In genomic region chr19:49657493-49658138, GRCh38 we compare ENCODE assay signal across 16 cellular contexts.
"Had no signal": no experiment of that assay in that cellular context is flagged by ENCODE, and none has a peak within 500 bp of the region (broad histone marks: within the 10 kb centered on the region; RNA-seq: fewer than 3 reads in every experiment).

No MANE protein-coding gene starts in this region.

- DNase-seq: activated CD4-positive, alpha-beta memory T cell treated with anti-CD3 and anti-CD28 coated beads, Interleukin-2, amount 10 ng/mL, durations not matched to agents 7 days and 5 days; activated CD8-positive, alpha-beta memory T cell treated with anti-CD3 and anti-CD28 coated beads, Interleukin-2, amount 50 U/mL, for 4 hours; activated naive CD4-positive, alpha-beta T cell treated with anti-CD3 and anti-CD28 coated beads, Interleukin-2, amount 50 U/mL, for 16 hours; anterior cingulate cortex; dorsolateral prefrontal cortex; esophagus squamous epithelium; foreskin keratinocyte; head of caudate nucleus; mammary epithelial cell; sigmoid colon; stimulated activated CD4-positive, alpha-beta T cell treated with anti-CD3 and anti-CD28 coated beads, Interleukin-2, amount 100 ng/mL, for 24 hours; stimulated activated naive CD4-positive, alpha-beta T cell treated with Interleukin-2 at 50 U/mL for 16 hours had no signal

- H3K4me1 ChIP-seq: foreskin keratinocyte, sigmoid colon had no signal

- H3K27me3 ChIP-seq: dorsolateral prefrontal cortex, esophagus squamous epithelium, foreskin keratinocyte, sigmoid colon had no signal

- ATAC-seq: activated CD4-positive, CD25-positive, alpha-beta regulatory T cell treated with anti-CD3 and anti-CD28 coated beads, Interleukin-2, amount 50 U/mL, for 24 hours; foreskin keratinocyte; left lobe of liver had no signal

- H3K9me3 ChIP-seq: esophagus squamous epithelium, sigmoid colon had no signal

- FAIRE-seq: endometrium, islet of Langerhans had no signal

- H3K27ac ChIP-seq: dorsolateral prefrontal cortex, esophagus squamous epithelium, foreskin keratinocyte, sigmoid colon had no signal

- H3K4me3 ChIP-seq: dorsolateral prefrontal cortex, esophagus squamous epithelium, sigmoid colon had no signal
